Comparison of ENCODE assay signal across 8 cellular contexts in genomic region chr1:203278087-203278884, GRCh38. TPM values are rescaled to one million over a fixed set of nuclear protein-coding genes. Genes with fewer than 3 reads are reported as not detected.
DNase-seq lines count a peak whose midpoint lies in the region; ATAC-seq and TF ChIP-seq lines count a peak whose summit lies in the region.

No MANE protein-coding gene starts in this region.

- POLR2A ChIA-PET in Panc1 (lab: Charles Lee): interaction anchor here (0.5 to 0.6 kb wide), 2 partner anchors 35 to 418 kb away, joined by 5 to 6 read pairs; no protein-coding TSS in a partner anchor

- CTCF ChIA-PET in Panc1 (lab: Charles Lee): interaction anchor here (1.9 kb wide), 1 partner anchor 11 kb away, joined by 6 read pairs; no protein-coding TSS in a partner anchor

- peak overlapping the region; percentile 38 to 77 for H3K9ac ChIP-seq in colonic mucosa (ENCODE audit: low read depth in 2 of 2, low read length in 2 of 2)

- H3K27me3 Mint-ChIP-seq in activated T-cell treated with anti-CD3 and anti-CD28 coated beads, Interleukin-2, amount 50 U/mL, for 4 hours (ENCODE audit: low read depth): no peaks in the 10 kb centered on the region
- no peaks in the 10 kb centered on the region for H3K27me3 Mint-ChIP-seq in stimulated activated naive CD8-positive, alpha-beta T cell treated with anti-CD3 and anti-CD28 coated beads, Interleukin-15, amount 100 ng/mL, for 72 hours

- H3K27me3 ChIP-seq in Panc1 (ENCODE audit: control insufficient read depth, insufficient read depth, low read length) (no peaks in the 10 kb centered on the region), colonic mucosa (no peaks in the 10 kb centered on the region), left lung (no peaks in the 10 kb centered on the region)

- intact Hi-C loops in Panc1 (cut with micrococcal nuclease; ENCODE audit: unreplicated experiment): no loop called here
- intact Hi-C loops in colonic mucosa (cut with DNase I): no loop called here
- intact Hi-C loops in left lung (cut with DNase I): loop anchor here in 1 of 2 donors (10.0 kb wide), 1 partner anchor 207 kb away; no protein-coding TSS in a partner anchor

- ATAC-seq in activated T-cell treated with anti-CD3 and anti-CD28 coated beads, Interleukin-2, amount 50 U/mL, for 4 hours: peak; percentile 26 to 27
- ATAC-seq in Panc1 (0 out of 2 replicates have a peak, but pooled peaks have one; percentile 44), left lung (peak; percentile 58), HG02981 (IDR thresholded peaks at IDR 0.05; ENCODE audit: unreplicated experiment) (no peak), HG03457 (IDR thresholded peaks at IDR 0.05; ENCODE audit: unreplicated experiment) (no peak)
- peak; percentile 31 for ATAC-seq in stimulated activated naive CD8-positive, alpha-beta T cell treated with anti-CD3 and anti-CD28 coated beads, Interleukin-15, amount 100 ng/mL, for 72 hours

- H3K4me1 Mint-ChIP-seq in activated T-cell treated with anti-CD3 and anti-CD28 coated beads, Interleukin-2, amount 50 U/mL, for 4 hours (ENCODE audit: low read depth): peaks cover 70% of the 10 kb centered on the region
- H3K4me1 Mint-ChIP-seq in stimulated activated naive CD8-positive, alpha-beta T cell treated with anti-CD3 and anti-CD28 coated beads, Interleukin-15, amount 100 ng/mL, for 72 hours: peaks cover 86% of the 10 kb centered on the region

- H3K36me3 Mint-ChIP-seq in activated T-cell treated with anti-CD3 and anti-CD28 coated beads, Interleukin-2, amount 50 U/mL, for 4 hours (ENCODE audit: insufficient read depth): no peaks in the 10 kb centered on the region

- H3K4me3 ChIP-seq in Panc1 (ENCODE audit: low read depth in 2 of 2, low read length in 2 of 2) (no peak overlapping the region), colonic mucosa (no peak overlapping the region), left lung (no peak overlapping the region)

- H3K4me3 Mint-ChIP-seq in activated T-cell treated with anti-CD3 and anti-CD28 coated beads, Interleukin-2, amount 50 U/mL, for 4 hours: peak overlapping the region; percentile 50
- H3K4me3 Mint-ChIP-seq in stimulated activated naive CD8-positive, alpha-beta T cell treated with anti-CD3 and anti-CD28 coated beads, Interleukin-15, amount 100 ng/mL, for 72 hours: peak overlapping the region; percentile 75 to 80

- BruUV-seq in Panc1 (replicated peaks; lab: Mats Ljungman, UMichigan): no TSS peak

- no peak for TF ChIP-seq CTCF in Panc1 (IDR thresholded peaks at IDR 0.05)
- TF ChIP-seq CTCF in colonic mucosa (IDR thresholded peaks at IDR 0.05): no peak
- no peak for TF ChIP-seq CTCF in left lung (IDR thresholded peaks at IDR 0.05)

- H3K27ac Mint-ChIP-seq in stimulated activated naive CD8-positive, alpha-beta T cell treated with anti-CD3 and anti-CD28 coated beads, Interleukin-15, amount 100 ng/mL, for 72 hours: peak overlapping the region; percentile 93 to 94

- no peaks in the 10 kb centered on the region; the same call in 1 of the 2 replicates for H3K4me1 ChIP-seq in Panc1 (ENCODE audit: control insufficient read depth, insufficient read depth, low read length)
- peaks cover 3% of the 10 kb centered on the region for H3K4me1 ChIP-seq in colonic mucosa
- peaks cover 5 to 76% of the 10 kb centered on the region in 2 donors for H3K4me1 ChIP-seq in left lung

- no peaks in the 10 kb centered on the region for H3K9me3 Mint-ChIP-seq in activated T-cell treated with anti-CD3 and anti-CD28 coated beads, Interleukin-2, amount 50 U/mL, for 4 hours
- no peaks in the 10 kb centered on the region for H3K9me3 Mint-ChIP-seq in stimulated activated naive CD8-positive, alpha-beta T cell treated with anti-CD3 and anti-CD28 coated beads, Interleukin-15, amount 100 ng/mL, for 72 hours

- in situ Hi-C loops in Panc1 (cut with HindIII; ENCODE audit: low pct_unique_long_range_greater_than_20kb, low sequenced_read_pairs): no loop called here

- no peak for DNase-seq in activated T-cell treated with anti-CD3 and anti-CD28 coated beads, Interleukin-2, amount 50 U/mL, for 4 hours
- no peak for DNase-seq in activated T-cell treated with anti-CD3 and anti-CD28 coated beads, Interleukin-2, amount 50 U/mL, for 1 hour
- DNase-seq in Panc1 (ENCODE audit: low read depth, low spot score) (no peak), colonic mucosa (peak; percentile 79), left lung (peak; percentile 72 to 83)
- no peak for DNase-seq in stimulated activated naive CD8-positive, alpha-beta T cell treated with anti-CD3 and anti-CD28 coated beads, Interleukin-15, amount 100 ng/mL, for 72 hours

- H3K27ac ChIP-seq in Panc1 (ENCODE audit: low read length) (no peak overlapping the region), colonic mucosa (peak overlapping the region; percentile 60), left lung (peak overlapping the region; percentile 71 to 79)

- H3K9me3 ChIP-seq in Panc1 (ENCODE audit: control insufficient read depth, insufficient read depth, low read depth, low read length) (no peaks in the 10 kb centered on the region), colonic mucosa (no peaks in the 10 kb centered on the region), left lung (no peaks in the 10 kb centered on the region)

- H3K36me3 ChIP-seq in Panc1 (ENCODE audit: control insufficient read depth, insufficient read depth, low read length) (no peaks in the 10 kb centered on the region), colonic mucosa (no peaks in the 10 kb centered on the region), left lung (no peaks in the 10 kb centered on the region)

RNA-seq across cellular contexts. Expression of gene BTG2, which starts 27.0 kb away (rescaled TPM):
- total RNA-seq in activated T-cell treated with anti-CD3 and anti-CD28 coated beads, Interleukin-2, amount 50 U/mL, for 4 hours: 100 to 1,000 TPM in 1 of 3 donors, 10 to 100 TPM in 2; 73.0 to 101 (median 80.5) TPM
- total RNA-seq in Panc1 (2021; ENCODE audit: unreplicated experiment) (6.1 TPM), colonic mucosa (10 to 100 TPM; 66.4 to 88.0 TPM), left lung (10 to 100 TPM; 56.2 to 84.8 TPM)
- polyA plus RNA-seq in Panc1 (2012; ENCODE audit: insufficient read length): 1.5 TPM

RNA-seq across cellular contexts. Expression of gene CHIT1, which starts 48.8 kb away (rescaled TPM):
- total RNA-seq in activated T-cell treated with anti-CD3 and anti-CD28 coated beads, Interleukin-2, amount 50 U/mL, for 4 hours: under 1 TPM in 2 of 3 donors, not detected in 1; 0.05 to 0.23 TPM
- total RNA-seq in Panc1 (2021; ENCODE audit: unreplicated experiment) (not detected), colonic mucosa (under 1 TPM in 1 of 2 donors, not detected in 1; 0.30 TPM), left lung (1 to 10 TPM; 2.0 to 3.0 TPM)
- not detected for polyA plus RNA-seq in Panc1 (2012; ENCODE audit: insufficient read length)

Comparison
In these comparisons a context has a peak if more than half of its experiments do, and no peak if none do; other contexts are left out.
1. ATAC-seq: peak in activated T-cell treated with anti-CD3 and anti-CD28 coated beads, Interleukin-2, amount 50 U/mL, for 4 hours (2 of 2), Panc1 (single experiment), left lung (single experiment) and stimulated activated naive CD8-positive, alpha-beta T cell treated with anti-CD3 and anti-CD28 coated beads, Interleukin-15, amount 100 ng/mL, for 72 hours (single experiment); none in HG02981 (single experiment) and HG03457 (single experiment).
2. DNase-seq: peak in colonic mucosa (single experiment) and left lung (2 of 2); none in activated T-cell treated with anti-CD3 and anti-CD28 coated beads, Interleukin-2, amount 50 U/mL, for 4 hours (single experiment), activated T-cell treated with anti-CD3 and anti-CD28 coated beads, Interleukin-2, amount 50 U/mL, for 1 hour (single experiment), Panc1 (single experiment) and stimulated activated naive CD8-positive, alpha-beta T cell treated with anti-CD3 and anti-CD28 coated beads, Interleukin-15, amount 100 ng/mL, for 72 hours (0 of 2).